1 cellular context compared by ENCODE assay signal in genomic region chr19:41263042-41263849, GRCh38.
A peak's percentile ranks its signal among the peaks of the same experiment; 100 is the strongest.
TF ChIP-seq lines count a peak whose summit lies in the region.

No MANE protein-coding gene starts in this region.

TF ChIP-seq in SK-N-SH, 30 proteins besides CTCF, POLR2A, EP300 and RAD21 (continued from another document):
- TF ChIP-seq, protein P1, sequence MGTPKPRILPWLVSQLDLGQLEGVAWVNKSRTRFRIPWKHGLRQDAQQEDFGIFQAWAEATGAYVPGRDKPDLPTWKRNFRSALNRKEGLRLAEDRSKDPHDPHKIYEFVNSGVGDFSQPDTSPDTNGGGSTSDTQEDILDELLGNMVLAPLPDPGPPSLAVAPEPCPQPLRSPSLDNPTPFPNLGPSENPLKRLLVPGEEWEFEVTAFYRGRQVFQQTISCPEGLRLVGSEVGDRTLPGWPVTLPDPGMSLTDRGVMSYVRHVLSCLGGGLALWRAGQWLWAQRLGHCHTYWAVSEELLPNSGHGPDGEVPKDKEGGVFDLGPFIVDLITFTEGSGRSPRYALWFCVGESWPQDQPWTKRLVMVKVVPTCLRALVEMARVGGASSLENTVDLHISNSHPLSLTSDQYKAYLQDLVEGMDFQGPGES (IDR thresholded peaks at IDR 0.05; ENCODE audit: low read depth, low read length), result no peak
- peak; percentile 41; the same call in 1 of the 2 replicates for TF ChIP-seq TAF1 (IDR thresholded peaks at IDR 0.05; ENCODE audit: borderline replicate concordance, low read depth, low read length)
- 0 out of 2 replicates have a peak, but pooled peaks have one; percentile 6 for TF ChIP-seq JUND (IDR thresholded peaks at IDR 0.05)
- no peak for TF ChIP-seq TEAD4 (IDR thresholded peaks at IDR 0.05; ENCODE audit: borderline replicate concordance, insufficient read depth)
- peak; percentile 79 for TF ChIP-seq POLR2AphosphoS5 (IDR thresholded peaks at IDR 0.05; ENCODE audit: low read depth, low read length)
- TF ChIP-seq RCOR1 (IDR thresholded peaks at IDR 0.05; ENCODE audit: low read length), result no peak
- peak; percentile 16; the same call in 1 of the 2 replicates for TF ChIP-seq MXI1 (IDR thresholded peaks at IDR 0.05; ENCODE audit: low read depth, low read length)
- TF ChIP-seq REST (IDR thresholded peaks at IDR 0.05; ENCODE audit: low read depth, low read length), result no peak
- TF ChIP-seq GABPA (IDR thresholded peaks at IDR 0.05; ENCODE audit: low read depth), result no peak
- TF ChIP-seq SMC3 (IDR thresholded peaks at IDR 0.05; ENCODE audit: low read depth, low read length), result no peak
- no peak for TF ChIP-seq FOXJ3 (CRISPR knock-in tag; IDR thresholded peaks at IDR 0.05)
- TF ChIP-seq RFX5 (IDR thresholded peaks at IDR 0.05; ENCODE audit: low read length), result no peak
- TF ChIP-seq USF1 (IDR thresholded peaks at IDR 0.05; ENCODE audit: borderline replicate concordance, low read depth), result no peak
- TF ChIP-seq FOSL2 (IDR thresholded peaks at IDR 0.05; ENCODE audit: borderline replicate concordance, low read depth), result no peak; the same call in 1 of the 2 replicates
- TF ChIP-seq, protein P2, sequence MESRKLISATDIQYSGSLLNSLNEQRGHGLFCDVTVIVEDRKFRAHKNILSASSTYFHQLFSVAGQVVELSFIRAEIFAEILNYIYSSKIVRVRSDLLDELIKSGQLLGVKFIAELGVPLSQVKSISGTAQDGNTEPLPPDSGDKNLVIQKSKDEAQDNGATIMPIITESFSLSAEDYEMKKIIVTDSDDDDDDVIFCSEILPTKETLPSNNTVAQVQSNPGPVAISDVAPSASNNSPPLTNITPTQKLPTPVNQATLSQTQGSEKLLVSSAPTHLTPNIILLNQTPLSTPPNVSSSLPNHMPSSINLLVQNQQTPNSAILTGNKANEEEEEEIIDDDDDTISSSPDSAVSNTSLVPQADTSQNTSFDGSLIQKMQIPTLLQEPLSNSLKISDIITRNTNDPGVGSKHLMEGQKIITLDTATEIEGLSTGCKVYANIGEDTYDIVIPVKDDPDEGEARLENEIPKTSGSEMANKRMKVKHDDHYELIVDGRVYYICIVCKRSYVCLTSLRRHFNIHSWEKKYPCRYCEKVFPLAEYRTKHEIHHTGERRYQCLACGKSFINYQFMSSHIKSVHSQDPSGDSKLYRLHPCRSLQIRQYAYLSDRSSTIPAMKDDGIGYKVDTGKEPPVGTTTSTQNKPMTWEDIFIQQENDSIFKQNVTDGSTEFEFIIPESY (IDR thresholded peaks at IDR 0.05; ENCODE audit: borderline replicate concordance, low read depth), result no peak
- TF ChIP-seq, protein P3, sequence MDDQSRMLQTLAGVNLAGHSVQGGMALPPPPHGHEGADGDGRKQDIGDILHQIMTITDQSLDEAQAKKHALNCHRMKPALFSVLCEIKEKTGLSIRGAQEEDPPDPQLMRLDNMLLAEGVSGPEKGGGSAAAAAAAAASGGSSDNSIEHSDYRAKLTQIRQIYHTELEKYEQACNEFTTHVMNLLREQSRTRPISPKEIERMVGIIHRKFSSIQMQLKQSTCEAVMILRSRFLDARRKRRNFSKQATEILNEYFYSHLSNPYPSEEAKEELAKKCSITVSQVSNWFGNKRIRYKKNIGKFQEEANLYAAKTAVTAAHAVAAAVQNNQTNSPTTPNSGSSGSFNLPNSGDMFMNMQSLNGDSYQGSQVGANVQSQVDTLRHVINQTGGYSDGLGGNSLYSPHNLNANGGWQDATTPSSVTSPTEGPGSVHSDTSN (IDR thresholded peaks at IDR 0.05), result 0 out of 2 replicates have a peak, but pooled peaks have one; percentile 2
- TF ChIP-seq ELF1 (IDR thresholded peaks at IDR 0.05), result no peak
- TF ChIP-seq FOXM1 (IDR thresholded peaks at IDR 0.05; ENCODE audit: low read depth), result 0 out of 2 replicates have a peak, but pooled peaks have one; percentile 44
